In the genomic region with DNA sequence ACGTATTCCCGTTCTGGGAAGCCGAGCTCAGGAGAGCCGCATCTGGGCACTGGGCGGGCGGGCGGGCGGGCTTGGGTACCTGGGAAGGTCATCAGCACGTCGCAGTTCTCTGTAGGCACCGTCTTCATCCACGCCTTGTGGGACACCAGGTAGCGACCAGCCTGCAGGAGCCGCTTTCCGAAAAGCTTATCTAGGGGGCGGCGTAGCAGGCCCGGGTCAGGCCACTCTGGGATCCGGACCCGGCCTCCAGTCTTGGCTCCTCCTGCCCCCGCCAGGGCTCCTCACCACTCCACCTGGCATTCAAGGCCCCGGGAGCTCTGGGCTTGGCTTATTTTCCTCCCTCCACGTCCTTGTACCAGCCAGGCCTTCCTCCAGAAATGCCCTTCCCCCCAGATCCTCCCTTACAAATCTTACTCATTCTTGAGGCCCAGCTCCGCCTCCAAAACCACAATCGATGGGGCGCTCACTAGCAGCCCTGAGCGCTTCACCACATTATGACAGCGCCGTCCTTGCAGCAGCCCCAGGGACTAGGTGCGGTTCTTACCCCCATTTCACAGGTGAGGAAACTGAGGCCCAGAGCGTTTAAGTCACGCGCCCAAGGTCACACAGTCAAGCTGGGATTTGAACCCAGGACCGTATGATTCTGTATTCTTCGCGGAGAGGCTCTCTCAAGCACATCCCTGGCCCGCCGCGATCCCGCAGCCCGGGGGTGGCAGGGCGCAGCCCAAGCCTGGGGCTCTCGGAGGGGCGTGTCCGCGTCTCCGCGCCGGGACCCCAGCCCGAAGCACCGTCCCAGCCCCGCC, we compare ENCODE assay signal across 8 cellular contexts. TPM values are rescaled to one million over a fixed set of nuclear protein-coding genes. Genes with fewer than 3 reads are reported as not detected.
DNase-seq lines count a peak whose midpoint lies in the region; ATAC-seq and TF ChIP-seq lines count a peak whose summit lies in the region.

No MANE protein-coding gene starts in this region.

- no peak for TF ChIP-seq CTCF in heart right ventricle (IDR thresholded peaks at IDR 0.05)

- TF ChIP-seq POLR2A in Raji (IDR thresholded peaks at IDR 0.05; ENCODE audit: insufficient read depth, low read depth, low read length) = peak; percentile 32; the same call in 1 of the 2 replicates

- peaks cover 8 to 54% (median 36%) of the 10 kb centered on the region in 9 donors for H3K4me1 ChIP-seq in heart right ventricle
- peaks cover 3% of the 10 kb centered on the region for H3K4me1 ChIP-seq in right cardiac atrium (ENCODE audit: control insufficient read depth, insufficient read depth, low read length)

- peaks cover 0 to 10% (median 0%) of the 10 kb centered on the region in 9 donors for H3K36me3 ChIP-seq in heart right ventricle

- H3K9me3 ChIP-seq in heart right ventricle (no peaks in the 10 kb centered on the region), right cardiac atrium (ENCODE audit: control insufficient read depth, low read length) (no peaks in the 10 kb centered on the region)

- CTCF ChIA-PET in activated naive CD4-positive, alpha-beta T cell treated with anti-CD3 and anti-CD28 coated beads for 36 hours (lab: Charles Lee) = interaction anchor here (0.6 to 3.4 kb wide), 6 partner anchors 17 to 179 kb away, joined by 3 to 16 read pairs (median 3); no protein-coding TSS in a partner anchor

- DNase-seq in heart right ventricle (no peak), cardiac septum (ENCODE audit: low spot score) (no peak), right cardiac atrium (peak in 2 of 3 donors; percentile 27 to 68), amniotic stem cell (lab: John Stamatoyannopoulos, UW) (no peak)
- DNase-seq in activated naive CD4-positive, alpha-beta T cell treated with anti-CD3 and anti-CD28 coated beads for 36 hours = peak; percentile 90
- peak; percentile 63 to 77 for DNase-seq in stimulated activated CD4-positive, alpha-beta T cell treated with anti-CD3 and anti-CD28 coated beads, Interleukin-12 subunit alpha, Interleukin-12 subunit beta, amount 100 ng/mL, for 24 hours (ENCODE audit: low read depth in 2 of 2)

- peaks cover 30% of the 10 kb centered on the region for H3K4me1 Mint-ChIP-seq in activated naive CD4-positive, alpha-beta T cell treated with anti-CD3 and anti-CD28 coated beads for 36 hours (ENCODE audit: low read depth)

- H3K4me3 ChIP-seq in heart right ventricle (peak overlapping the region; percentile 47 to 87 (median 84)), right cardiac atrium (ENCODE audit: low read length) (peak overlapping the region; percentile 63)

- peak overlapping the region; percentile 63 for H3K27ac Mint-ChIP-seq in activated naive CD4-positive, alpha-beta T cell treated with anti-CD3 and anti-CD28 coated beads for 36 hours

- H3K27me3 ChIP-seq in heart right ventricle (peaks cover 0 to 26% (median 0%) of the 10 kb centered on the region in 7 donors), right cardiac atrium (ENCODE audit: control insufficient read depth, insufficient read depth) (no peaks in the 10 kb centered on the region)

- H3K9me3 Mint-ChIP-seq in activated naive CD4-positive, alpha-beta T cell treated with anti-CD3 and anti-CD28 coated beads for 36 hours = no peaks in the 10 kb centered on the region

- H3K36me3 Mint-ChIP-seq in activated naive CD4-positive, alpha-beta T cell treated with anti-CD3 and anti-CD28 coated beads for 36 hours (ENCODE audit: low read depth) = peaks cover 3% of the 10 kb centered on the region

- intact Hi-C loops in heart right ventricle (cut with DNase I) (no loop called here), cardiac septum (cut with DNase I) (no loop called here), right cardiac atrium (cut with DNase I) (no loop called here)
- intact Hi-C loops in activated naive CD4-positive, alpha-beta T cell treated with anti-CD3 and anti-CD28 coated beads for 36 hours (cut with micrococcal nuclease) = loop anchor here (10.0 kb wide), 1 partner anchor 421 kb away; the partner anchor contains the start of gene FCHO1

- ATAC-seq in heart right ventricle (no peak), right cardiac atrium (no peak), GM21619 (IDR thresholded peaks at IDR 0.05; ENCODE audit: unreplicated experiment) (no peak)

- no peaks in the 10 kb centered on the region for H3K27me3 Mint-ChIP-seq in activated naive CD4-positive, alpha-beta T cell treated with anti-CD3 and anti-CD28 coated beads for 36 hours (ENCODE audit: low read depth)

- WGBS in heart right ventricle, 2 donors = 38 to 45% methylated on average over 47 to 52 of the region's 52 CpGs
- WGBS in right cardiac atrium = 43% methylated on average over 52 of the region's 52 CpGs

- peak overlapping the region; percentile 74 for H3K4me3 Mint-ChIP-seq in activated naive CD4-positive, alpha-beta T cell treated with anti-CD3 and anti-CD28 coated beads for 36 hours

- H3K27ac ChIP-seq in heart right ventricle (peak overlapping the region in 9 of 10 donors; percentile 64 to 83 (median 75)), right cardiac atrium (ENCODE audit: low read length) (no peak overlapping the region)

RNA-seq across cellular contexts. Expression of gene ANO8, which starts 0.8 kb away (rescaled TPM):
- 10 to 100 TPM in 3 of 10 donors, 1 to 10 TPM in 7; 6.2 to 11.7 (median 8.0) TPM for total RNA-seq in heart right ventricle
- 10 to 100 TPM in 1 of 2 donors, 1 to 10 TPM in 1; 3.3 to 14.6 TPM for polyA plus RNA-seq in heart right ventricle
- 7.3 TPM for total RNA-seq in cardiac septum
- 1 to 10 TPM; 3.4 to 3.8 TPM for total RNA-seq in activated naive CD4-positive, alpha-beta T cell treated with anti-CD3 and anti-CD28 coated beads for 36 hours
- 10 to 100 TPM in 1 of 4 donors, 1 to 10 TPM in 3; 7.1 to 10.9 (median 8.7) TPM for total RNA-seq in right cardiac atrium
- 7.8 TPM for polyA plus RNA-seq in right cardiac atrium

RNA-seq across cellular contexts. Expression of gene GTPBP3, which starts 3.5 kb away (rescaled TPM):
- total RNA-seq in heart right ventricle (10 to 100 TPM in 4 of 10 donors, 1 to 10 TPM in 6; 8.0 to 12.4 (median 9.8) TPM), cardiac septum (9.8 TPM), right cardiac atrium (10 to 100 TPM in 2 of 4 donors, 1 to 10 TPM in 2; 7.9 to 11.3 (median 10.3) TPM)
- polyA plus RNA-seq in heart right ventricle (10 to 100 TPM in 1 of 2 donors, 1 to 10 TPM in 1; 8.9 to 12.8 TPM), right cardiac atrium (8.4 TPM)
- 10 to 100 TPM; 36.8 to 45.7 TPM for total RNA-seq in activated naive CD4-positive, alpha-beta T cell treated with anti-CD3 and anti-CD28 coated beads for 36 hours

RNA-seq across cellular contexts. Expression of gene DDA1, which starts 24.4 kb away (rescaled TPM):
- 10 to 100 TPM; 24.0 to 39.7 (median 34.7) TPM for total RNA-seq in heart right ventricle
- 10 to 100 TPM; 20.4 to 85.7 TPM for polyA plus RNA-seq in heart right ventricle
- 38.8 TPM for total RNA-seq in cardiac septum
- total RNA-seq in activated naive CD4-positive, alpha-beta T cell treated with anti-CD3 and anti-CD28 coated beads for 36 hours = 10 to 100 TPM; 26.2 to 28.6 TPM
- 10 to 100 TPM; 29.7 to 33.6 (median 30.8) TPM for total RNA-seq in right cardiac atrium
- 92.5 TPM for polyA plus RNA-seq in right cardiac atrium

RNA-seq across cellular contexts. Expression of gene MRPL34, which starts 28.1 kb away (rescaled TPM):
- total RNA-seq in heart right ventricle (100 to 1,000 TPM; 122 to 259 (median 151) TPM), cardiac septum (136 TPM), right cardiac atrium (100 to 1,000 TPM; 131 to 180 (median 164) TPM)
- polyA plus RNA-seq in heart right ventricle (100 to 1,000 TPM; 157 to 301 TPM), right cardiac atrium (321 TPM)
- total RNA-seq in activated naive CD4-positive, alpha-beta T cell treated with anti-CD3 and anti-CD28 coated beads for 36 hours = 10 to 100 TPM; 84.2 to 92.2 TPM

RNA-seq across cellular contexts. Expression of gene ABHD8, which starts 30.6 kb away (rescaled TPM):
- 10 to 100 TPM in 2 of 10 donors, 1 to 10 TPM in 8; 6.0 to 16.9 (median 7.9) TPM for total RNA-seq in heart right ventricle
- 10 to 100 TPM in 1 of 2 donors, 1 to 10 TPM in 1; 8.7 to 16.6 TPM for polyA plus RNA-seq in heart right ventricle
- 8.6 TPM for total RNA-seq in cardiac septum
- total RNA-seq in activated naive CD4-positive, alpha-beta T cell treated with anti-CD3 and anti-CD28 coated beads for 36 hours = 1 to 10 TPM; 4.1 to 4.4 TPM
- 10 to 100 TPM; 12.7 to 17.0 (median 14.3) TPM for total RNA-seq in right cardiac atrium
- polyA plus RNA-seq in right cardiac atrium = 15.8 TPM

Comparison
In these comparisons a context has a peak if more than half of its experiments do, and no peak if none do; other contexts are left out.
1. DNase-seq: peak in activated naive CD4-positive, alpha-beta T cell treated with anti-CD3 and anti-CD28 coated beads for 36 hours (single experiment), right cardiac atrium (2 of 3) and stimulated activated CD4-positive, alpha-beta T cell treated with anti-CD3 and anti-CD28 coated beads, Interleukin-12 subunit alpha, Interleukin-12 subunit beta, amount 100 ng/mL, for 24 hours (2 of 2); none in heart right ventricle (0 of 2), cardiac septum (single experiment) and amniotic stem cell (single experiment).